ENCODE assay signal across 8 cellular contexts in the genomic region with DNA sequence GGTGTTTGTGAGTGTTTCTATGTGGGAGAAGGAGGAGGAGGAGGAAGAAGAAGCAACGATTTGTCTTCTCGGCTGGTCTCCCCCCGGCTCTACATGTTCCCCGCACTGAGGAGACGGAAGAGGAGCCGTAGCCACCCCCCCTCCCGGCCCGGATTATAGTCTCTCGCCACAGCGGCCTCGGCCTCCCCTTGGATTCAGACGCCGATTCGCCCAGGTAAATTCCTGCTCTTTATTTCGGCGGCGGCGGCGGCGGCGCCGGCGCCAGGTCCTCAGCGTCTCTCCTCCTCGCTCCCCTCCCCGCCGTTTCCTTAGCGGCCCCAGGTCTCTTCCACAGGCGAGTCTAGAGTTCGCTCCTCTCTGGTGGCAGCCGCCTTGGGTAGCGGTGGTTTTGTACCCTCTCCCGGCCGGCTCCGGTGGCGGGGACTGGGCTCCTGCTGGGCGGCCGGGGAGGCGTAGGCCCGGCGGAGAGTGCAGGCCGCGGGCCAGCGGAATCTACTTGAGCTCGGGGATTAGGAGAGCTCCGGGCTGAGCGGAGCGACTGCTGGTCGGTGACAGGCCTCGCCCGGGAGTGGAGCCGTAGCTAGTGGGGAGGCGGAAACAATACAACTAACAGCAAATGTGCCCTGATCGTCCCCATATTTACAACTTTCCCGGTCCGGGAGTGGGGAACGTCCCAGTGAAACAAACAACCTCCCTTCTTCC. TPM values are rescaled to one million over a fixed set of nuclear protein-coding genes. Genes with fewer than 3 reads are reported as not detected.
DNase-seq lines count a peak whose midpoint lies in the region; ATAC-seq and TF ChIP-seq lines count a peak whose summit lies in the region.

No MANE protein-coding gene starts in this region.

- H3K4me3 Mint-ChIP-seq in activated T-cell treated with anti-CD3 and anti-CD28 coated beads, Interleukin-2, amount 50 U/mL, for 72 hours = peak overlapping the region; percentile 92 to 93
- peak overlapping the region; percentile 88 to 97 (median 94) for H3K4me3 Mint-ChIP-seq in naive thymus-derived CD4-positive, alpha-beta T cell
- peak overlapping the region; percentile 97 for H3K4me3 Mint-ChIP-seq in stimulated activated memory B cell treated with anti-CD40 and anti-IgM and Interleukin-4, amounts not matched to agents 10 μg/mL and 1 μg/mL and 100 μg/mL, for 72 hours

- H3K4me1 ChIP-seq in naive thymus-derived CD4-positive, alpha-beta T cell (ENCODE audit: control insufficient read depth in 2 of 2, insufficient read depth in 2 of 2, low read length in 2 of 2) = peaks cover 30 to 35% of the 10 kb centered on the region in 2 donors

- peaks cover 0 to 14% (median 0%) of the 10 kb centered on the region in 3 experiments for H3K36me3 ChIP-seq in naive thymus-derived CD4-positive, alpha-beta T cell (ENCODE audit: control insufficient read depth in 2 of 3, insufficient read depth in 3 of 3, low read length in 3 of 3)

- peaks cover 65% of the 10 kb centered on the region for H3K4me1 Mint-ChIP-seq in activated T-cell treated with anti-CD3 and anti-CD28 coated beads, Interleukin-2, amount 50 U/mL, for 72 hours (ENCODE audit: low read depth)
- peaks cover 31 to 71% (median 63%) of the 10 kb centered on the region in 7 donors for H3K4me1 Mint-ChIP-seq in naive thymus-derived CD4-positive, alpha-beta T cell
- H3K4me1 Mint-ChIP-seq in stimulated activated memory B cell treated with anti-CD40 and anti-IgM and Interleukin-4, amounts not matched to agents 10 μg/mL and 1 μg/mL and 100 μg/mL, for 72 hours = peaks cover 44% of the 10 kb centered on the region

- peak; percentile 35 for DNase-seq in AG08395 (ENCODE audit: low spot score)
- DNase-seq in HL-60 (ENCODE audit: low read depth in 1 of 2, low spot score in 1 of 2) = peak in 1 of 2 experiments; percentile 59
- DNase-seq in NOMO-1 treated with dmso at 0.1 percent for 144 hours (lab: John Stamatoyannopoulos, UW; ENCODE audit: unreplicated experiment) = peak; percentile 82
- peak; percentile 60 to 63 for DNase-seq in activated T-cell treated with anti-CD3 and anti-CD28 coated beads, Interleukin-2, amount 50 U/mL, for 72 hours
- peak; percentile 59 for DNase-seq in fibroblast of gingiva (ENCODE audit: low read depth)
- peak; percentile 45 to 66 (median 59) for DNase-seq in naive thymus-derived CD4-positive, alpha-beta T cell

- CTCF ChIA-PET in naive thymus-derived CD4-positive, alpha-beta T cell (lab: Charles Lee) = interaction anchor here (0.5 to 1.5 kb wide), 5 partner anchors 10 to 612 kb away, joined by 3 to 4 read pairs (median 3); no protein-coding TSS in a partner anchor

- H3K9me3 ChIP-seq in naive thymus-derived CD4-positive, alpha-beta T cell (ENCODE audit: control insufficient read depth in 2 of 3, low read length in 3 of 3) = no peaks in the 10 kb centered on the region

- POLR2A ChIA-PET in naive thymus-derived CD4-positive, alpha-beta T cell (lab: Charles Lee) = interaction anchor here (0.6 to 2.7 kb wide), 14 partner anchors 10 to 1259 kb away, joined by 3 to 18 read pairs (median 5); a partner anchor contains a TSS

- H3K36me3 Mint-ChIP-seq in activated T-cell treated with anti-CD3 and anti-CD28 coated beads, Interleukin-2, amount 50 U/mL, for 72 hours (ENCODE audit: insufficient read depth in 2 of 2) = peaks cover 7 to 8% of the 10 kb centered on the region in 2 donors
- peaks cover 0 to 9% (median 0%) of the 10 kb centered on the region in 5 donors for H3K36me3 Mint-ChIP-seq in naive thymus-derived CD4-positive, alpha-beta T cell
- H3K36me3 Mint-ChIP-seq in stimulated activated memory B cell treated with anti-CD40 and anti-IgM and Interleukin-4, amounts not matched to agents 10 μg/mL and 1 μg/mL and 100 μg/mL, for 72 hours = peaks cover 6% of the 10 kb centered on the region

- peak; percentile 21 for ATAC-seq in GM19328 (IDR thresholded peaks at IDR 0.05; ENCODE audit: unreplicated experiment)
- ATAC-seq in activated T-cell treated with anti-CD3 and anti-CD28 coated beads, Interleukin-2, amount 50 U/mL, for 72 hours (replicated peaks in 1 of 2) = peak; percentile 38 to 40
- peak; percentile 31 for ATAC-seq in naive thymus-derived CD4-positive, alpha-beta T cell
- peak; percentile 65 for ATAC-seq in stimulated activated memory B cell treated with anti-CD40 and anti-IgM and Interleukin-4, amounts not matched to agents 10 μg/mL and 1 μg/mL and 100 μg/mL, for 72 hours

- no peaks in the 10 kb centered on the region for H3K9me3 Mint-ChIP-seq in activated T-cell treated with anti-CD3 and anti-CD28 coated beads, Interleukin-2, amount 50 U/mL, for 72 hours
- no peaks in the 10 kb centered on the region for H3K9me3 Mint-ChIP-seq in naive thymus-derived CD4-positive, alpha-beta T cell
- no peaks in the 10 kb centered on the region for H3K9me3 Mint-ChIP-seq in stimulated activated memory B cell treated with anti-CD40 and anti-IgM and Interleukin-4, amounts not matched to agents 10 μg/mL and 1 μg/mL and 100 μg/mL, for 72 hours

- H3K27ac ChIP-seq in HL-60 (replicated peaks) = peak overlapping the region; percentile 94
- H3K27ac ChIP-seq in naive thymus-derived CD4-positive, alpha-beta T cell (ENCODE audit: low read depth, low read length) = peak overlapping the region; percentile 98

- H3K27ac Mint-ChIP-seq in activated T-cell treated with anti-CD3 and anti-CD28 coated beads, Interleukin-2, amount 50 U/mL, for 72 hours = peak overlapping the region; percentile 99
- peak overlapping the region; percentile 91 to 99 (median 96) for H3K27ac Mint-ChIP-seq in naive thymus-derived CD4-positive, alpha-beta T cell
- H3K27ac Mint-ChIP-seq in stimulated activated memory B cell treated with anti-CD40 and anti-IgM and Interleukin-4, amounts not matched to agents 10 μg/mL and 1 μg/mL and 100 μg/mL, for 72 hours = peak overlapping the region; percentile 98

- no peaks in the 10 kb centered on the region for H3K27me3 ChIP-seq in HL-60 (ENCODE audit: insufficient read depth, poor library complexity, severe bottlenecking)
- H3K27me3 ChIP-seq in naive thymus-derived CD4-positive, alpha-beta T cell (ENCODE audit: control insufficient read depth in 2 of 2, insufficient read depth in 2 of 2, low read length in 2 of 2) = no peaks in the 10 kb centered on the region

- intact Hi-C loops in naive thymus-derived CD4-positive, alpha-beta T cell (cut with micrococcal nuclease) = loop anchor here (1.0 to 10.0 kb wide), 19 partner anchors 10 to 1962 kb away; a partner anchor contains a TSS

- TF ChIP-seq CTCF in HL-60 (IDR thresholded peaks at IDR 0.05; ENCODE audit: insufficient read depth, low read length) = no peak

- peak overlapping the region; percentile 84 for H3K4me3 ChIP-seq in HL-60 (replicated peaks; ENCODE audit: insufficient read depth, low read length)
- H3K4me3 ChIP-seq in naive thymus-derived CD4-positive, alpha-beta T cell (ENCODE audit: low read length) = peak overlapping the region; percentile 86

- H3K27me3 Mint-ChIP-seq in activated T-cell treated with anti-CD3 and anti-CD28 coated beads, Interleukin-2, amount 50 U/mL, for 72 hours (ENCODE audit: low read depth) = no peaks in the 10 kb centered on the region
- no peaks in the 10 kb centered on the region for H3K27me3 Mint-ChIP-seq in naive thymus-derived CD4-positive, alpha-beta T cell
- H3K27me3 Mint-ChIP-seq in stimulated activated memory B cell treated with anti-CD40 and anti-IgM and Interleukin-4, amounts not matched to agents 10 μg/mL and 1 μg/mL and 100 μg/mL, for 72 hours = no peaks in the 10 kb centered on the region

RNA-seq across cellular contexts. Expression of a gene that starts 0.5 kb away (rescaled TPM):
- total RNA-seq in activated T-cell treated with anti-CD3 and anti-CD28 coated beads, Interleukin-2, amount 50 U/mL, for 72 hours = 10 to 100 TPM; 56.3 to 60.9 TPM
- total RNA-seq in naive thymus-derived CD4-positive, alpha-beta T cell = 100 to 1,000 TPM in 4 of 5 experiments, 10 to 100 TPM in 1; 68.9 to 123 (median 112) TPM
- polyA plus RNA-seq in naive thymus-derived CD4-positive, alpha-beta T cell = 10 to 100 TPM; 28.2 to 43.0 TPM
